In genomic region chr9:93235278-93235960, GRCh38 we compare ENCODE assay signal across 18 cellular contexts. TPM values are rescaled to one million over a fixed set of nuclear protein-coding genes. Genes with fewer than 3 reads are reported as not detected.
DNase-seq lines count a peak whose midpoint lies in the region; ATAC-seq and TF ChIP-seq lines count a peak whose summit lies in the region.
"Had no signal": no experiment of that assay in that cellular context is flagged by ENCODE, and none has a peak within 500 bp of the region (broad histone marks: within the 10 kb centered on the region; RNA-seq: fewer than 3 reads in every experiment).

No MANE protein-coding gene starts in this region.

- H3K27me3 Mint-ChIP-seq in nephron progenitor cell (ENCODE audit: low read depth, poor library complexity) = peaks cover 3% of the 10 kb centered on the region

- H3K4me3 ChIP-seq in testis = no peak overlapping the region
- H3K4me3 ChIP-seq: BLaER1 had no signal

- H3K27ac Mint-ChIP-seq in nephron progenitor cell = peak overlapping the region; percentile 9
- H3K27ac Mint-ChIP-seq: CD8-positive, alpha-beta memory T cell had no signal

- H3K9me3 ChIP-seq in testis = no peaks in the 10 kb centered on the region

- H3K27me3 ChIP-seq in testis = no peaks in the 10 kb centered on the region
- H3K27me3 ChIP-seq: BLaER1 had no signal

- 43 to 46% methylated on average over 11 to 16 of the region's 16 CpGs for WGBS in testis, 2 donors

- no peaks in the 10 kb centered on the region for H3K36me3 ChIP-seq in testis (ENCODE audit: low read depth, missing control alignments)

- no peak for ATAC-seq in HG03565 (IDR thresholded peaks at IDR 0.05; ENCODE audit: unreplicated experiment)

- TF ChIP-seq CTCF in nephron progenitor cell (IDR thresholded peaks at IDR 0.05) (no peak), testis (IDR thresholded peaks at IDR 0.05) (no peak)

- peaks cover 17% of the 10 kb centered on the region for H3K4me1 ChIP-seq in testis

- H3K4me3 Mint-ChIP-seq in nephron progenitor cell = no peak overlapping the region

- no peak for TF ChIP-seq POLR2A in testis (IDR thresholded peaks at IDR 0.05)

- H3K9me3 Mint-ChIP-seq in nephron progenitor cell = no peaks in the 10 kb centered on the region

- H3K36me3 Mint-ChIP-seq in nephron progenitor cell (ENCODE audit: low read depth) = no peaks in the 10 kb centered on the region

- DNase-seq in NCI-H82 (lab: John Stamatoyannopoulos, UW) (peak; percentile 54), NCI-H82 treated with DMSO at 0.1 percent for 48 hours (lab: John Stamatoyannopoulos, UW; ENCODE audit: unreplicated experiment) (no peak), nephron progenitor cell (no peak), testis (peak; percentile 61), T-helper 2 cell (no peak), pons (ENCODE audit: low spot score) (no peak)
- DNase-seq: CD8-positive, alpha-beta memory T cell; EL; H7; MV-4-11; NCI-H1436 treated with DMSO at 0.1 percent for 48 hours; NCI-H2081 treated with DMSO at 0.1 percent for 48 hours; NCI-H524 had no signal

- peaks cover 5% of the 10 kb centered on the region for H3K4me1 Mint-ChIP-seq in nephron progenitor cell

- H3K27ac ChIP-seq in cingulate gyrus (ENCODE audit: low read depth, low read length) (peak overlapping the region; percentile 40), testis (peak overlapping the region in 1 of 2 donors; percentile 48)
- H3K27ac ChIP-seq: 22Rv1, BLaER1, RWPE1 had no signal

- intact Hi-C loops in testis (cut with DNase I; ENCODE audit: low total_unique reads) = no loop called here

RNA-seq across cellular contexts. Expression of gene WNK2, which starts 51.5 kb away (rescaled TPM):
- total RNA-seq in testis = 10 to 100 TPM; 50.5 to 91.1 TPM
- polyA plus RNA-seq in testis (ENCODE audit: insufficient read depth, low read depth, low replicate concordance) = 29.0 TPM
- polyA plus RNA-seq: CD8-positive, alpha-beta memory T cell had no signal

Comparison
In these comparisons a context has a peak if more than half of its experiments do, and no peak if none do; other contexts are left out.
1. DNase-seq: peak in NCI-H82 (single experiment) and testis (single experiment); none in NCI-H82 treated with DMSO at 0.1 percent for 48 hours (single experiment), nephron progenitor cell (single experiment), T-helper 2 cell (0 of 5) and pons (single experiment).